In the genomic region with DNA sequence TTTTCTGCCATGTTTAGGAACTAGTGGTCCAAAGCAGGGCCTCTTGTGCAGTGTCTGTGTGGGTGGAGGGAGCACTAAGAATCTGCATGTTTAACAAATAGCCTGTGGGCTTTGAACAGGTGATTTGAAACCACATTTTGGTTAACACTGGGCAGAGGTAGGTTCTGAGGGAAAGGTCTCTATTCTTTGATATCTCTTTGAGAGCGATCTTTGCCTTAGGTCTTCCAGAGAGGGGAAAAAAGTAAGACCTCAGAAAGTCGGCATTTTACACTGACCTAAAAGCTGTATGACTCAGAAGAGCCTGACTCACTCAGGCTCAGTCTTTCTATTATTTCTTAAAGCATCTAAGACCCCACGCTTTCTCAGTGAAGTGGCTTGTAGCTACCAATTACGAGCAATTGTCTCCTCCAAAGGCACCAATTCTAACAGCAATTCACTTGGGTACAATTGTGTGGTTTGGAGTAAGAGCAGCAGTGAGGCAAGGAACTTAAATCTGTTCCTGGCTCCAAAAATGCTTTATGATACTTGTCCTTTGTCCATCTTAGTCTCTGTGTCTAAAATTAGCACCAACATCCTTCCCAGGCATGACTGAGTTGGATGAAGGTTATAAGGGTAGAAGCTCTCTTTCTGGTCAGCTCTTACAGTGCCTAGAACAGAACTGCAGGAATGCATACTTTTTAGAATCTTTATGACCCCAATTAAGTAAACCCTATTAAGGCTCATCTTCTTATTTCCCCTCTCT, we compare ENCODE assay signal across 7 cellular contexts.
DNase-seq lines count a peak whose midpoint lies in the region; ATAC-seq, FAIRE-seq and TF ChIP-seq lines count a peak whose summit lies in the region.
"Had no signal": no experiment of that assay in that cellular context is flagged by ENCODE, and none has a peak within 500 bp of the region (broad histone marks: within the 10 kb centered on the region; RNA-seq: fewer than 3 reads in every experiment).

No MANE protein-coding gene starts in this region.

- TF ChIP-seq CTCF in astrocyte of the cerebellum (IDR thresholded peaks at IDR 0.05; ENCODE audit: low read depth, low read length, missing control alignments): no peak

- no peak for TF ChIP-seq POLR2A in H54 (IDR thresholded peaks at IDR 0.05; ENCODE audit: low read depth, low read length)

- H3K4me3 ChIP-seq in astrocyte of the cerebellum (ENCODE audit: low read depth, low read length): no peak overlapping the region

- peak; percentile 87 for FAIRE-seq in H54 (lab: Jason Lieb, UNC)
- FAIRE-seq: frontal cortex had no signal

- in situ Hi-C loops in astrocyte of the cerebellum (cut with HindIII; ENCODE audit: low sequenced_read_pairs): no loop called here

- DNase-seq in H54 (ENCODE audit: insufficient read length, low spot score): no peak
- peak; percentile 39 for DNase-seq in astrocyte of the cerebellum (ENCODE audit: low read depth)
- DNase-seq in non-pigmented ciliary epithelial cell (ENCODE audit: low read depth): peak; percentile 45
- DNase-seq in ecto neural progenitor cell (ENCODE audit: low spot score): no peak
- DNase-seq in DMS53 (lab: John Stamatoyannopoulos, UW): no peak

- ATAC-seq in HG02798 (IDR thresholded peaks at IDR 0.05; ENCODE audit: poor library complexity, unreplicated experiment): no peak

Comparison
In these comparisons a context has a peak if more than half of its experiments do, and no peak if none do; other contexts are left out.
1. DNase-seq: peak in astrocyte of the cerebellum (single experiment) and non-pigmented ciliary epithelial cell (single experiment); none in H54 (single experiment), ecto neural progenitor cell (single experiment) and DMS53 (single experiment).